Comparison of ENCODE assay signal across 23 cellular contexts in the genomic region with DNA sequence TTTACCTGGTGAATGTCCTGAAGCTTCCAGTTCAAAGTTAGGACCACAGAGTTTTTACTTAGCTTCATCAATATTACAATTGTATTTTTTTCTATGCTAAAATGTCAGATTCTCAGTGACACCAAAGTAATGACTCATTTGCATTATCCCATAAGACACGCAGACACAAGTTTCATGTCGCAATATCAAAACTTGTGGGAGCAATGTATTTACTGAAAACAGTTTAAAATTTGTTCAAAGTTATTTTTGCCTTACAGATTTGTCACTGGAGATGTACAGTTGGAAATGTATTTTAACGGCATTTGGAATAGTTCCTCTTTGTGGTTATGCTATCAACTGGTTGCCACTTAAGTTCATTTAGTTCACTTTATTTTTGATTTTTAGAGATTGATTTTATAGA. TPM values are rescaled to one million over a fixed set of nuclear protein-coding genes. Genes with fewer than 3 reads are reported as not detected.
DNase-seq lines count a peak whose midpoint lies in the region; TF ChIP-seq lines count a peak whose summit lies in the region.
"Had no signal": no experiment of that assay in that cellular context is flagged by ENCODE, and none has a peak within 500 bp of the region (broad histone marks: within the 10 kb centered on the region; RNA-seq: fewer than 3 reads in every experiment).

No MANE protein-coding gene starts in this region.

- CTCF ChIA-PET in MCF 10A (lab: Yijun Ruan, JAX) (no interaction called here), RWPE1 (lab: Yijun Ruan, JAX) (no interaction called here)

- peaks cover 4% of the 10 kb centered on the region for H3K4me1 Mint-ChIP-seq in MCF 10A (ENCODE audit: insufficient read depth, unreplicated experiment)
- H3K4me1 Mint-ChIP-seq: activated naive CD4-positive, alpha-beta T cell treated with anti-CD3 and anti-CD28 coated beads, Interleukin-2, amount 10 ng/mL, durations not matched to agents 7 days and 5 days had no signal

- H3K9me3 Mint-ChIP-seq in MCF 10A (ENCODE audit: unreplicated experiment) = no peaks in the 10 kb centered on the region
- H3K9me3 Mint-ChIP-seq: activated CD4-positive, alpha-beta memory T cell treated with anti-CD3 and anti-CD28 coated beads for 36 hours; activated naive CD4-positive, alpha-beta T cell treated with anti-CD3 and anti-CD28 coated beads, Interleukin-2, amount 10 ng/mL, durations not matched to agents 7 days and 5 days; activated T-cell treated with anti-CD3 and anti-CD28 coated beads, Interleukin-2, amount 50 U/mL, for 24 hours; nephron progenitor cell had no signal

- intact Hi-C loops in MCF 10A (cut with micrococcal nuclease) (no loop called here), breast epithelium (cut with DNase I; ENCODE audit: low total_unique reads) (no loop called here), posterior cingulate gyrus (cut with DNase I) (no loop called here)

- DNase-seq in MCF 10A (ENCODE audit: unreplicated experiment) (peak; percentile 74), breast epithelium (ENCODE audit: low spot score in 2 of 2) (no peak), RWPE1 (ENCODE audit: low spot score) (peak; percentile 13), dedifferentiated amniotic fluid mesenchymal stem cell (ENCODE audit: extremely low spot score) (peak; percentile 45), posterior cingulate gyrus (no peak), GM20000 (ENCODE audit: low spot score) (no peak), kidney tubule cell (ENCODE audit: low spot score) (no peak)
- DNase-seq in stimulated activated CD4-positive, alpha-beta T cell treated with anti-CD3 and anti-CD28 coated beads, Interleukin-1b, Interleukin-23, amount 100 ng/mL, for 48 hours = no peak
- DNase-seq: 8988T; activated CD4-positive, alpha-beta memory T cell treated with anti-CD3 and anti-CD28 coated beads for 36 hours; activated naive CD4-positive, alpha-beta T cell treated with anti-CD3 and anti-CD28 coated beads, Interleukin-2, amount 10 ng/mL, durations not matched to agents 7 days and 5 days; activated T-cell treated with anti-CD3 and anti-CD28 coated beads, Interleukin-2, amount 50 U/mL, for 24 hours; dermis blood vessel endothelial cell; DMS53; head of caudate nucleus; NCI-H1694 treated with DMSO at 0.1 percent for 48 hours; NCI-H446; nephron progenitor cell; SK-N-SH; stimulated activated naive CD8-positive, alpha-beta T cell treated with anti-CD3 and anti-CD28 coated beads, Interleukin-15, Interleukin-2, amounts not matched to agents 100 U/mL and 50 U/mL, for 24 hours had no signal

- BruUV-seq in MCF 10A (replicated peaks; lab: Mats Ljungman, UMichigan) = no TSS peak

- no peak overlapping the region for H3K4me3 Mint-ChIP-seq in MCF 10A (ENCODE audit: unreplicated experiment)
- H3K4me3 Mint-ChIP-seq: activated CD4-positive, alpha-beta memory T cell treated with anti-CD3 and anti-CD28 coated beads for 36 hours; activated naive CD4-positive, alpha-beta T cell treated with anti-CD3 and anti-CD28 coated beads, Interleukin-2, amount 10 ng/mL, durations not matched to agents 7 days and 5 days; activated T-cell treated with anti-CD3 and anti-CD28 coated beads, Interleukin-2, amount 50 U/mL, for 24 hours; memory B cell; nephron progenitor cell had no signal

- no peak overlapping the region for H3K4me3 ChIP-seq in breast epithelium

- no peaks in the 10 kb centered on the region for H3K27me3 ChIP-seq in breast epithelium

- POLR2A ChIA-PET in MCF 10A (lab: Yijun Ruan, JAX) (interaction anchor here (1.3 kb wide), 1 partner anchor 28 kb away, joined by 4 read pairs; no protein-coding TSS in a partner anchor), RWPE1 (lab: Yijun Ruan, JAX; ENCODE audit: low non-redundant PET) (no interaction called here)

- H3K36me3 ChIP-seq in breast epithelium = no peaks in the 10 kb centered on the region

- H3K27me3 Mint-ChIP-seq in MCF 10A (ENCODE audit: insufficient read depth, unreplicated experiment) = peaks cover 31% of the 10 kb centered on the region

- H3K36me3 Mint-ChIP-seq in MCF 10A (ENCODE audit: insufficient read depth, unreplicated experiment) = no peaks in the 10 kb centered on the region
- H3K36me3 Mint-ChIP-seq: activated CD4-positive, alpha-beta memory T cell treated with anti-CD3 and anti-CD28 coated beads for 36 hours; activated naive CD4-positive, alpha-beta T cell treated with anti-CD3 and anti-CD28 coated beads, Interleukin-2, amount 10 ng/mL, durations not matched to agents 7 days and 5 days had no signal

- H3K9me3 ChIP-seq in breast epithelium = no peaks in the 10 kb centered on the region
- H3K9me3 ChIP-seq: SK-N-SH had no signal

- no peak overlapping the region for H3K27ac Mint-ChIP-seq in MCF 10A (ENCODE audit: low read depth, unreplicated experiment)
- H3K27ac Mint-ChIP-seq: activated CD4-positive, alpha-beta memory T cell treated with anti-CD3 and anti-CD28 coated beads for 36 hours; activated naive CD4-positive, alpha-beta T cell treated with anti-CD3 and anti-CD28 coated beads, Interleukin-2, amount 10 ng/mL, durations not matched to agents 7 days and 5 days; activated T-cell treated with anti-CD3 and anti-CD28 coated beads, Interleukin-2, amount 50 U/mL, for 24 hours; memory B cell; nephron progenitor cell had no signal

- TF ChIP-seq CTCF in MCF 10A (IDR thresholded peaks at IDR 0.05; ENCODE audit: unreplicated experiment) = no peak
- no peak for TF ChIP-seq CTCF in breast epithelium (IDR thresholded peaks at IDR 0.05)
- no peak for TF ChIP-seq CTCF in RWPE1 (conservative IDR thresholded peaks at IDR 0.05; ENCODE audit: low read depth)
- TF ChIP-seq CTCF in GM20000 (IDR thresholded peaks at IDR 0.05; ENCODE audit: extremely low read depth, missing control alignments) = no peak

- H3K4me1 ChIP-seq in breast epithelium = no peaks in the 10 kb centered on the region

- no peak for TF ChIP-seq POLR2A in breast epithelium (IDR thresholded peaks at IDR 0.05)

- H3K27ac ChIP-seq in breast epithelium (no peak overlapping the region), RWPE1 (no peak overlapping the region)
- H3K27ac ChIP-seq: C4-2B, epithelial cell of prostate had no signal

RNA-seq across cellular contexts. Expression of a gene that starts 36.2 kb away (rescaled TPM):
- total RNA-seq in MCF 10A (2022) (114 and 123 TPM in 2 replicates), breast epithelium (10 to 100 TPM; 60.8 to 63.8 (median 61.9) TPM)

Comparison
In these comparisons a context has a peak if more than half of its experiments do, and no peak if none do; other contexts are left out.
1. DNase-seq: peak in MCF 10A (single experiment), RWPE1 (single experiment) and dedifferentiated amniotic fluid mesenchymal stem cell (single experiment); none in breast epithelium (0 of 2), posterior cingulate gyrus (0 of 10), GM20000 (single experiment), kidney tubule cell (single experiment) and stimulated activated CD4-positive, alpha-beta T cell treated with anti-CD3 and anti-CD28 coated beads, Interleukin-1b, Interleukin-23, amount 100 ng/mL, for 48 hours (single experiment).